In the genomic region with DNA sequence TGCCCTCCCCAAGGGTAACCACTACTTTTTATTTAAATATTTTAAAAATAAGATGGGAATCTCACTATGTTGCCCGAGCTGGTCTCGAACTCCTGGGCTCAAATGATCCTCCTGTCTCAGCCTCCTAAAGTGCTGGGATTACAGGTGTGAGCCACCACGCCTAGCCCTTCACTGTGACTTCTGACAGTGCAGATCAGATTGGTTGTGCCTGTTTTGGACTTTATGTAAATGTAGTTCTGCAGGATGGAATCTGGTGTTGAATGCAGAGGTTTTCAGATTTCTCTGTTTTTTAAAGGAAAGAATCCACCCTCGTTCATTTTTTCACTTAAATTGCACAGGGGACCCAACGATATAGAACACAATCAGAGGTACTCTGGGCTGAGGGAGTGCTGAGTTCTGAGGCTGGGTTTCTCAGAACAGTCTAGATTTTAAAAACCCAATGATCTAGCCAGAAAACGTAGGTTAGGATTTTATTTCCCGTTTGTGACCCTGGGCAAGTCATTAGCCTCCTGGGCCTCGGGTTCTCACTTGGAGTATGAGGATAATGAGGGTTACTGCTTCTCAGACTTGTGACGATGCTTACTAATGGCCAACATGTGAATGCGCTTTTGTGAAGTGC, we compare ENCODE assay signal across 17 cellular contexts. TPM values are rescaled to one million over a fixed set of nuclear protein-coding genes. Genes with fewer than 3 reads are reported as not detected.
A peak's percentile ranks its signal among the peaks of the same experiment; 100 is the strongest.
DNase-seq lines count a peak whose midpoint lies in the region; ATAC-seq and TF ChIP-seq lines count a peak whose summit lies in the region.
"Had no signal": no experiment of that assay in that cellular context is flagged by ENCODE, and none has a peak within 500 bp of the region (broad histone marks: within the 10 kb centered on the region; RNA-seq: fewer than 3 reads in every experiment).

No MANE protein-coding gene starts in this region.

- no peak for TF ChIP-seq EP300 in esophagus muscularis mucosa (IDR thresholded peaks at IDR 0.05)
- TF ChIP-seq EP300 in sigmoid colon (IDR thresholded peaks at IDR 0.05) = no peak

- H3K36me3 ChIP-seq in esophagus muscularis mucosa (peaks cover 0 to 71% (median 53%) of the 10 kb centered on the region in 4 donors), sigmoid colon (peaks cover 3 to 32% (median 17%) of the 10 kb centered on the region in 4 donors), Peyer's patch (peaks cover 0 to 47% (median 0%) of the 10 kb centered on the region in 3 donors)

- CTCF ChIA-PET in RWPE1 (lab: Yijun Ruan, JAX) = interaction anchor here (0.6 to 1.9 kb wide), 2 partner anchors 23 to 33 kb away, joined by 3 to 7 read pairs; no protein-coding TSS in a partner anchor

- H3K27ac ChIP-seq in esophagus muscularis mucosa (replicated peaks in 1 of 4) (peak overlapping the region; percentile 76 to 100 (median 96)), sigmoid colon (peak overlapping the region; percentile 9 to 100 (median 84)), Peyer's patch (no peak overlapping the region), RWPE1 (no peak overlapping the region)
- H3K27ac ChIP-seq: GM23248 had no signal

- H3K36me3 Mint-ChIP-seq in activated T-cell treated with anti-CD3 and anti-CD28 coated beads, Interleukin-2, amount 50 U/mL, for 4 hours (ENCODE audit: insufficient read depth) = peaks cover 8% of the 10 kb centered on the region

- WGBS in esophagus muscularis mucosa = 87% methylated on average over 10 of the region's 10 CpGs
- WGBS in sigmoid colon, 2 donors = 86 to 89% methylated on average over 10 of the region's 10 CpGs

- H3K9me3 Mint-ChIP-seq in activated T-cell treated with anti-CD3 and anti-CD28 coated beads, Interleukin-2, amount 50 U/mL, for 4 hours = no peaks in the 10 kb centered on the region

- intact Hi-C loops in esophagus muscularis mucosa (cut with DNase I) (no loop called here), sigmoid colon (cut with DNase I) (no loop called here)

- peaks cover 35 to 73% (median 62%) of the 10 kb centered on the region in 4 donors for H3K4me1 ChIP-seq in esophagus muscularis mucosa
- peaks cover 0 to 63% (median 45%) of the 10 kb centered on the region in 4 donors for H3K4me1 ChIP-seq in sigmoid colon
- peaks cover 0 to 13% (median 0%) of the 10 kb centered on the region in 4 donors for H3K4me1 ChIP-seq in Peyer's patch

- H3K4me3 Mint-ChIP-seq in activated T-cell treated with anti-CD3 and anti-CD28 coated beads, Interleukin-2, amount 50 U/mL, for 4 hours = no peak overlapping the region
- H3K4me3 Mint-ChIP-seq: B cell had no signal

- no peak for ATAC-seq in activated T-cell treated with anti-CD3 and anti-CD28 coated beads, Interleukin-2, amount 50 U/mL, for 4 hours

- DNase-seq in activated T-cell treated with anti-CD3 and anti-CD28 coated beads for 1 hour (ENCODE audit: low read depth) (peak; percentile 20), esophagus muscularis mucosa (ENCODE audit: extremely low spot score) (no peak), sigmoid colon (peak; percentile 66), DMS 273 treated with DMSO at 0.1 percent for 48 hours (lab: John Stamatoyannopoulos, UW) (no peak), Peyer's patch (no peak), RWPE1 (ENCODE audit: low spot score) (no peak)
- DNase-seq in activated T-cell treated with anti-CD3 and anti-CD28 coated beads, Interleukin-2, amount 50 U/mL, for 4 hours = no peak
- DNase-seq in activated CD8-positive, alpha-beta memory T cell treated with anti-CD3 and anti-CD28 coated beads, Interleukin-2, amount 50 U/mL, for 4 hours = no peak
- DNase-seq: 8988T, GM23248, HCEC 1CT, KBM-7, NCI-H2081 treated with DMSO at 0.1 percent for 48 hours, NCI-H446 treated with DMSO at 0.1 percent for 48 hours, NCI-H69, Right ventricle myocardium superior had no signal

- H3K4me3 ChIP-seq in esophagus muscularis mucosa = no peak overlapping the region
- H3K4me3 ChIP-seq in sigmoid colon = no peak overlapping the region
- no peak overlapping the region for H3K4me3 ChIP-seq in Peyer's patch
- H3K4me3 ChIP-seq: GM23248 had no signal

- H3K27me3 Mint-ChIP-seq in activated T-cell treated with anti-CD3 and anti-CD28 coated beads, Interleukin-2, amount 50 U/mL, for 4 hours (ENCODE audit: low read depth) = no peaks in the 10 kb centered on the region
- H3K27me3 Mint-ChIP-seq: B cell had no signal

- TF ChIP-seq POLR2A in esophagus muscularis mucosa (IDR thresholded peaks at IDR 0.05; ENCODE audit: low read depth) = no peak
- TF ChIP-seq POLR2A in sigmoid colon (IDR thresholded peaks at IDR 0.05) = no peak
- TF ChIP-seq POLR2A in Peyer's patch (IDR thresholded peaks at IDR 0.05) = no peak

- TF ChIP-seq CTCF in esophagus muscularis mucosa (IDR thresholded peaks at IDR 0.05) (no peak), sigmoid colon (IDR thresholded peaks at IDR 0.05) (no peak), Peyer's patch (IDR thresholded peaks at IDR 0.05) (no peak), RWPE1 (conservative IDR thresholded peaks at IDR 0.05; ENCODE audit: low read depth) (no peak)

- H3K4me1 Mint-ChIP-seq in activated T-cell treated with anti-CD3 and anti-CD28 coated beads, Interleukin-2, amount 50 U/mL, for 4 hours (ENCODE audit: low read depth) = peaks cover 6% of the 10 kb centered on the region

- POLR2A ChIA-PET in RWPE1 (lab: Yijun Ruan, JAX; ENCODE audit: low non-redundant PET) = no interaction called here

- H3K9me3 ChIP-seq in esophagus muscularis mucosa = no peaks in the 10 kb centered on the region
- H3K9me3 ChIP-seq in sigmoid colon = no peaks in the 10 kb centered on the region
- H3K9me3 ChIP-seq in Peyer's patch = no peaks in the 10 kb centered on the region

- H3K27me3 ChIP-seq in esophagus muscularis mucosa = no peaks in the 10 kb centered on the region
- H3K27me3 ChIP-seq in sigmoid colon = no peaks in the 10 kb centered on the region
- H3K27me3 ChIP-seq in Peyer's patch = no peaks in the 10 kb centered on the region

RNA-seq across cellular contexts. Expression of gene NR4A1, which starts 6.8 kb away (rescaled TPM):
- 10 to 100 TPM; 26.0 to 34.5 (median 31.3) TPM for total RNA-seq in activated T-cell treated with anti-CD3 and anti-CD28 coated beads, Interleukin-2, amount 50 U/mL, for 4 hours
- total RNA-seq in esophagus muscularis mucosa (10 to 100 TPM; 26.2 to 88.1 (median 59.4) TPM), sigmoid colon (100 to 1,000 TPM in 3 of 4 donors, 10 to 100 TPM in 1; 41.7 to 276 (median 167) TPM), Peyer's patch (100 to 1,000 TPM in 1 of 4 donors, 10 to 100 TPM in 2, 1 to 10 TPM in 1; 3.9 to 265 (median 42.2) TPM)
- 10 to 100 TPM; 31.2 to 65.9 (median 45.0) TPM for polyA plus RNA-seq in sigmoid colon

RNA-seq across cellular contexts. Expression of gene ATG101, which starts 11.7 kb away (rescaled TPM):
- total RNA-seq in activated T-cell treated with anti-CD3 and anti-CD28 coated beads, Interleukin-2, amount 50 U/mL, for 4 hours = 10 to 100 TPM; 59.6 to 69.7 (median 62.0) TPM
- total RNA-seq in esophagus muscularis mucosa = 10 to 100 TPM; 30.3 to 71.4 (median 61.2) TPM
- 10 to 100 TPM; 30.2 to 48.7 (median 38.2) TPM for total RNA-seq in sigmoid colon
- polyA plus RNA-seq in sigmoid colon = 10 to 100 TPM; 58.9 to 64.5 (median 61.7) TPM
- total RNA-seq in Peyer's patch = 10 to 100 TPM; 31.5 to 39.6 (median 33.9) TPM

RNA-seq across cellular contexts. Expression of gene SMIM41, which starts 21.4 kb away (rescaled TPM):
- not detected for total RNA-seq in activated T-cell treated with anti-CD3 and anti-CD28 coated beads, Interleukin-2, amount 50 U/mL, for 4 hours
- total RNA-seq in esophagus muscularis mucosa (10 to 100 TPM in 1 of 4 donors, 1 to 10 TPM in 3; 2.1 to 26.6 (median 5.6) TPM), sigmoid colon (1 to 10 TPM in 2 of 4 donors, under 1 TPM in 1, not detected in 1; 0.41 to 5.7 (median 1.2) TPM), Peyer's patch (1 to 10 TPM in 2 of 4 donors, not detected in 2; 1.4 to 6.6 TPM)
- polyA plus RNA-seq in sigmoid colon = under 1 TPM in 1 of 3 donors, not detected in 2; 0.61 TPM
- total RNA-seq: B cell, GM23248 had no signal
- polyA plus RNA-seq: GM23248 had no signal

RNA-seq across cellular contexts. Expression of gene TAMALIN, which starts 51.3 kb away (rescaled TPM):
- total RNA-seq in activated T-cell treated with anti-CD3 and anti-CD28 coated beads, Interleukin-2, amount 50 U/mL, for 4 hours = 10 to 100 TPM; 13.5 to 16.5 (median 15.3) TPM
- total RNA-seq in esophagus muscularis mucosa = 10 to 100 TPM; 13.3 to 26.9 (median 18.3) TPM
- 10 to 100 TPM in 2 of 4 donors, 1 to 10 TPM in 2; 9.2 to 11.1 (median 10.1) TPM for total RNA-seq in sigmoid colon
- polyA plus RNA-seq in sigmoid colon = 10 to 100 TPM in 1 of 3 donors, 1 to 10 TPM in 2; 4.2 to 17.0 (median 4.9) TPM
- 100 to 1,000 TPM in 1 of 4 donors, 10 to 100 TPM in 1, 1 to 10 TPM in 2; 1.2 to 112 (median 16.2) TPM for total RNA-seq in Peyer's patch
- polyA plus RNA-seq: GM23248 had no signal

Comparison
In these comparisons a context has a peak if more than half of its experiments do, and no peak if none do; other contexts are left out.
1. DNase-seq: peak in activated T-cell treated with anti-CD3 and anti-CD28 coated beads for 1 hour (single experiment) and sigmoid colon (single experiment); none in activated T-cell treated with anti-CD3 and anti-CD28 coated beads, Interleukin-2, amount 50 U/mL, for 4 hours (single experiment), esophagus muscularis mucosa (single experiment), activated CD8-positive, alpha-beta memory T cell treated with anti-CD3 and anti-CD28 coated beads, Interleukin-2, amount 50 U/mL, for 4 hours (single experiment), DMS 273 treated with DMSO at 0.1 percent for 48 hours (single experiment), Peyer's patch (0 of 3) and RWPE1 (single experiment).
2. H3K27ac ChIP-seq: peak in esophagus muscularis mucosa (4 of 4) and sigmoid colon (4 of 4); none in Peyer's patch (0 of 4) and RWPE1 (single experiment).